16 cellular contexts compared by ENCODE assay signal in the genomic region with DNA sequence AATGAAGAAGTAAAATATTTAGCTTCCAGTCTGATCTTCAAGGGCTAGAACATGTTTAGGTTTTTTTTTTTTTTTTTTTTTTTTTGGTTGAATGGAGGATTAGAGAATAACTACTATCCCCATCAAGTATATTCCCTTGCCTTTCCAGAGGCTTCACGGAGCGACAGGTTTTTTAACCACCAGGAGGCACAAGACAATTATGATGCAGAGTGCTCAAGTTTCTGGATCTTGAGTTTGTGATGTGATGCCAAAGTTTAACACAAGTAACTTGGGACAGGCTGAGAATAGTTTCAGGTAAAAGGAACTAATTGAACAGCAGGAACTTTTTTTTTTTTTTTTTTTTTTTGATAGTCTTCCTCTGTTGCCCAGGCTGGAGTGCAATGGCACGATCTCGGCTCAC. TPM values are rescaled to one million over a fixed set of nuclear protein-coding genes. Genes with fewer than 3 reads are reported as not detected.
DNase-seq lines count a peak whose midpoint lies in the region; ATAC-seq and TF ChIP-seq lines count a peak whose summit lies in the region.
"Had no signal": no experiment of that assay in that cellular context is flagged by ENCODE, and none has a peak within 500 bp of the region (broad histone marks: within the 10 kb centered on the region; RNA-seq: fewer than 3 reads in every experiment).

No MANE protein-coding gene starts in this region.

- DNase-seq in BJ (ENCODE audit: low read depth) (no peak), Karpas-422 (no peak), cardiac fibroblast (ENCODE audit: low read depth in 2 of 2) (peak; percentile 44 to 49), EL (no peak), NOMO-1 (lab: John Stamatoyannopoulos, UW; ENCODE audit: unreplicated experiment in 2 of 2) (no peak)
- no peak for DNase-seq in naive thymus-derived CD4-positive, alpha-beta T cell
- no peak for DNase-seq in activated CD8-positive, alpha-beta T cell treated with anti-CD3 and anti-CD28 coated beads for 36 hours
- DNase-seq: activated CD4-positive, alpha-beta T cell treated with anti-CD3 and anti-CD28 coated beads, Interleukin-2, amount 50 U/mL, for 48 hours; activated naive CD8-positive, alpha-beta T cell treated with anti-CD3 and anti-CD28 coated beads, Interleukin-2, amount 50 U/mL, for 24 hours; Calu3; NCI-H345; right cardiac atrium had no signal

- H3K9me2 ChIP-seq in Karpas-422 (replicated peaks; ENCODE audit: insufficient read depth, low read length), result no peaks in the 10 kb centered on the region

- H3K36me3 ChIP-seq in BJ (ENCODE audit: control insufficient read depth, insufficient read depth, low read length), result peaks cover 5% of the 10 kb centered on the region
- peaks cover 11% of the 10 kb centered on the region; the same call in 1 of the 2 replicates for H3K36me3 ChIP-seq in Karpas-422 (ENCODE audit: insufficient read depth, low read length)
- H3K36me3 ChIP-seq in naive thymus-derived CD4-positive, alpha-beta T cell (ENCODE audit: control insufficient read depth in 2 of 3, insufficient read depth in 3 of 3, low read length in 3 of 3), result peaks cover 5 to 22% (median 6%) of the 10 kb centered on the region in 3 experiments

- CTCF ChIA-PET in BJ (lab: Yijun Ruan, JAX), result interaction anchor here (0.6 to 2.9 kb wide), 11 partner anchors 8 to 618 kb away, joined by 3 to 17 read pairs (median 3); no protein-coding TSS in a partner anchor
- CTCF ChIA-PET in naive thymus-derived CD4-positive, alpha-beta T cell (lab: Charles Lee), result interaction anchor here (0.6 to 1.5 kb wide), 17 partner anchors 8 to 316 kb away, joined by 3 to 14 read pairs (median 3); no protein-coding TSS in a partner anchor
- CTCF ChIA-PET in activated CD8-positive, alpha-beta T cell treated with anti-CD3 and anti-CD28 coated beads for 36 hours (lab: Charles Lee), result interaction anchor here (0.7 to 6.8 kb wide), 42 partner anchors 8 to 856 kb away, joined by 3 to 85 read pairs (median 4); no protein-coding TSS in a partner anchor

- no peak overlapping the region for H3K4me3 ChIP-seq in BJ (ENCODE audit: low read depth, low read length)
- no peak overlapping the region for H3K4me3 ChIP-seq in Karpas-422 (ENCODE audit: low read length)
- H3K4me3 ChIP-seq in cardiac fibroblast (replicated peaks in 1 of 2; ENCODE audit: low read depth in 2 of 2, low read length in 2 of 2), result no peak overlapping the region
- H3K4me3 ChIP-seq in naive thymus-derived CD4-positive, alpha-beta T cell (ENCODE audit: low read length), result no peak overlapping the region
- H3K4me3 ChIP-seq: lung, SK-N-MC had no signal

- peak overlapping the region in 5 of 9 donors; percentile 31 to 56 (median 39) for H3K27ac Mint-ChIP-seq in naive thymus-derived CD4-positive, alpha-beta T cell
- no peak overlapping the region for H3K27ac Mint-ChIP-seq in activated CD8-positive, alpha-beta T cell treated with anti-CD3 and anti-CD28 coated beads for 36 hours
- H3K27ac Mint-ChIP-seq: activated naive CD8-positive, alpha-beta T cell treated with anti-CD3 and anti-CD28 coated beads, Interleukin-2, amount 50 U/mL, for 24 hours had no signal

- ATAC-seq in naive thymus-derived CD4-positive, alpha-beta T cell, result no peak
- no peak for ATAC-seq in activated CD8-positive, alpha-beta T cell treated with anti-CD3 and anti-CD28 coated beads for 36 hours
- ATAC-seq in HG03442 (IDR thresholded peaks at IDR 0.05; ENCODE audit: unreplicated experiment), result no peak
- ATAC-seq: activated naive CD8-positive, alpha-beta T cell treated with anti-CD3 and anti-CD28 coated beads, Interleukin-2, amount 50 U/mL, for 24 hours; esophagus mucosa; right cardiac atrium had no signal

- POLR2A ChIA-PET in BJ (lab: Charles Lee), result interaction anchor here (0.6 to 0.7 kb wide), 5 partner anchors 9 to 1049 kb away, joined by 3 to 21 read pairs (median 5); no protein-coding TSS in a partner anchor
- POLR2A ChIA-PET in naive thymus-derived CD4-positive, alpha-beta T cell (lab: Charles Lee), result interaction anchor here (0.7 to 1.5 kb wide), 4 partner anchors 17 to 157 kb away, joined by 3 to 9 read pairs (median 4); no protein-coding TSS in a partner anchor
- POLR2A ChIA-PET in activated CD8-positive, alpha-beta T cell treated with anti-CD3 and anti-CD28 coated beads for 36 hours (lab: Charles Lee), result interaction anchor here (1.0 kb wide), 2 partner anchors 9 to 56 kb away, joined by 3 to 5 read pairs; no protein-coding TSS in a partner anchor

- H3K9me3 ChIP-seq in Karpas-422 (ENCODE audit: low read length), result no peaks in the 10 kb centered on the region
- no peaks in the 10 kb centered on the region for H3K9me3 ChIP-seq in naive thymus-derived CD4-positive, alpha-beta T cell (ENCODE audit: control insufficient read depth in 2 of 3, low read length in 3 of 3)

- H3K27ac ChIP-seq in Karpas-422 (ENCODE audit: low read length), result 0 out of 2 replicates have a peak overlapping the region, but pooled peaks have one; percentile 13
- no peak overlapping the region for H3K27ac ChIP-seq in naive thymus-derived CD4-positive, alpha-beta T cell (ENCODE audit: low read depth, low read length)
- H3K27ac ChIP-seq: SK-N-MC had no signal

- H3K27me3 ChIP-seq in BJ (ENCODE audit: control insufficient read depth, insufficient read depth, low read length), result no peaks in the 10 kb centered on the region
- no peaks in the 10 kb centered on the region for H3K27me3 ChIP-seq in Karpas-422 (ENCODE audit: low read length)
- H3K27me3 ChIP-seq in naive thymus-derived CD4-positive, alpha-beta T cell (ENCODE audit: control insufficient read depth in 2 of 2, insufficient read depth in 2 of 2, low read length in 2 of 2), result no peaks in the 10 kb centered on the region

- peaks cover 8 to 34% (median 25%) of the 10 kb centered on the region in 7 donors for H3K4me1 Mint-ChIP-seq in naive thymus-derived CD4-positive, alpha-beta T cell
- H3K4me1 Mint-ChIP-seq in activated CD8-positive, alpha-beta T cell treated with anti-CD3 and anti-CD28 coated beads for 36 hours (ENCODE audit: low read depth), result peaks cover 15% of the 10 kb centered on the region

- H3K9me3 Mint-ChIP-seq in naive thymus-derived CD4-positive, alpha-beta T cell, result no peaks in the 10 kb centered on the region
- H3K9me3 Mint-ChIP-seq in activated CD8-positive, alpha-beta T cell treated with anti-CD3 and anti-CD28 coated beads for 36 hours, result no peaks in the 10 kb centered on the region
- H3K9me3 Mint-ChIP-seq: activated naive CD8-positive, alpha-beta T cell treated with anti-CD3 and anti-CD28 coated beads, Interleukin-2, amount 50 U/mL, for 24 hours had no signal

- no peaks in the 10 kb centered on the region for H3K27me3 Mint-ChIP-seq in naive thymus-derived CD4-positive, alpha-beta T cell
- no peaks in the 10 kb centered on the region for H3K27me3 Mint-ChIP-seq in activated CD8-positive, alpha-beta T cell treated with anti-CD3 and anti-CD28 coated beads for 36 hours
- H3K27me3 Mint-ChIP-seq: activated naive CD8-positive, alpha-beta T cell treated with anti-CD3 and anti-CD28 coated beads, Interleukin-2, amount 50 U/mL, for 24 hours had no signal

- no peaks in the 10 kb centered on the region for H3K79me2 ChIP-seq in Karpas-422 (ENCODE audit: low read length)

- TF ChIP-seq CTCF in BJ (IDR thresholded peaks at IDR 0.05; ENCODE audit: insufficient read depth, low read depth, low read length), result peak; percentile 35; the same call in 1 of the 2 replicates
- peak; percentile 20 for TF ChIP-seq CTCF in cardiac fibroblast (IDR thresholded peaks at IDR 0.05; ENCODE audit: low read depth, low read length)
- no peak for TF ChIP-seq CTCF in activated CD8-positive, alpha-beta T cell treated with anti-CD3 and anti-CD28 coated beads for 36 hours (IDR thresholded peaks at IDR 0.05)

- H3K36me3 Mint-ChIP-seq in naive thymus-derived CD4-positive, alpha-beta T cell, result peaks cover 0 to 20% (median 12%) of the 10 kb centered on the region in 5 donors
- H3K36me3 Mint-ChIP-seq in activated CD8-positive, alpha-beta T cell treated with anti-CD3 and anti-CD28 coated beads for 36 hours (ENCODE audit: low read depth), result peaks cover 28% of the 10 kb centered on the region

- no peak overlapping the region for H3K4me2 ChIP-seq in Karpas-422 (ENCODE audit: low read depth, low read length, poor library complexity, severe bottlenecking)

- no peak overlapping the region for H2AFZ ChIP-seq in Karpas-422 (ENCODE audit: low read length)

- no peaks in the 10 kb centered on the region for H3K4me1 ChIP-seq in Karpas-422 (ENCODE audit: low read length)
- peaks cover 0 to 8% of the 10 kb centered on the region in 2 donors for H3K4me1 ChIP-seq in naive thymus-derived CD4-positive, alpha-beta T cell (ENCODE audit: control insufficient read depth in 2 of 2, insufficient read depth in 2 of 2, low read length in 2 of 2)

- no peak overlapping the region for H3K9ac ChIP-seq in Karpas-422 (ENCODE audit: low read length)

- no peak overlapping the region for H3K4me3 Mint-ChIP-seq in naive thymus-derived CD4-positive, alpha-beta T cell
- no peak overlapping the region for H3K4me3 Mint-ChIP-seq in activated CD8-positive, alpha-beta T cell treated with anti-CD3 and anti-CD28 coated beads for 36 hours
- H3K4me3 Mint-ChIP-seq: activated naive CD8-positive, alpha-beta T cell treated with anti-CD3 and anti-CD28 coated beads, Interleukin-2, amount 50 U/mL, for 24 hours had no signal

- intact Hi-C loops in naive thymus-derived CD4-positive, alpha-beta T cell (cut with micrococcal nuclease), result loop anchor here (2.0 to 10.0 kb wide), 4 partner anchors 149 to 461 kb away; no protein-coding TSS in a partner anchor
- intact Hi-C loops in activated CD8-positive, alpha-beta T cell treated with anti-CD3 and anti-CD28 coated beads for 36 hours (cut with micrococcal nuclease), result loop anchor here (10.0 kb wide), 1 partner anchor 531 kb away; no protein-coding TSS in a partner anchor

- no peaks in the 10 kb centered on the region for H4K20me1 ChIP-seq in Karpas-422 (ENCODE audit: insufficient read depth, low read depth, low read length)

RNA-seq across cellular contexts. Expression of a gene that starts 30.3 kb away (rescaled TPM):
- polyA plus RNA-seq in BJ (2011; rRNA removed), result 85.1 and 109 TPM in 2 replicates
- 354 and 399 TPM in 2 replicates for polyA minus RNA-seq in BJ (2011; rRNA and poly(A)+ RNA removed)
- total RNA-seq in Karpas-422 (2014; rRNA removed; shearing (Covaris generic); ENCODE audit: low replicate concordance), result 54.1 and 105 TPM in 2 replicates
- total RNA-seq in naive thymus-derived CD4-positive, alpha-beta T cell, result 100 to 1,000 TPM; 206 to 393 (median 314) TPM
- polyA plus RNA-seq in naive thymus-derived CD4-positive, alpha-beta T cell, result 100 to 1,000 TPM; 345 to 418 TPM
- 100 to 1,000 TPM; 257 to 272 TPM for total RNA-seq in activated CD8-positive, alpha-beta T cell treated with anti-CD3 and anti-CD28 coated beads for 36 hours

Comparison
In these comparisons a context has a peak if more than half of its experiments do, and no peak if none do; other contexts are left out.
1. DNase-seq: peak in cardiac fibroblast (2 of 2); none in BJ (single experiment), Karpas-422 (single experiment), naive thymus-derived CD4-positive, alpha-beta T cell (0 of 9), EL (single experiment), activated CD8-positive, alpha-beta T cell treated with anti-CD3 and anti-CD28 coated beads for 36 hours (single experiment) and NOMO-1 (0 of 2).